ENCODE assay signal across 20 cellular contexts in the genomic region with DNA sequence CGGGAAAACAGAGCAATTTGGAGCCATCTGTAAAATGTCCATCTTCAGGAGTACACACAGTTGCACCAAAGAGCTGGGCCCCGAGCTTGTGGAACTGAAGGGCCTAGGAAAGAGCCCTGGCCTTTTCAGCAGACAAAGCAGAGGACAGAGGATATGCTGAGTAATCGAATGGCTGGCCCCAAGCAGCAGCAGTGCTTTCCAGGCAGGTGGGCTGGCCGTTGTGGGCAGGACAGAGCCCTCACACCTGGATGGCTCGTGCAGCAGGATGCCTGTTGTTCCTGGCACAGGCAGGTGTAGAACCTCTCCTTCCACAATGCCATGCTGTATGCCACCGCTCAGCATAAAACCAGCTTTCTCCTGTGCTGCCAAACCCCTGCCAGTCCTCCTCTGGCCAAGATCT. TPM values are rescaled to one million over a fixed set of nuclear protein-coding genes. Genes with fewer than 3 reads are reported as not detected.
DNase-seq lines count a peak whose midpoint lies in the region; ATAC-seq, FAIRE-seq and TF ChIP-seq lines count a peak whose summit lies in the region.
"Had no signal": no experiment of that assay in that cellular context is flagged by ENCODE, and none has a peak within 500 bp of the region (broad histone marks: within the 10 kb centered on the region; RNA-seq: fewer than 3 reads in every experiment).

No MANE protein-coding gene starts in this region.

- no peaks in the 10 kb centered on the region for H3K36me3 Mint-ChIP-seq in progenitor cell of endocrine pancreas (ENCODE audit: insufficient read depth)

- intact Hi-C loops in HepG2 (cut with micrococcal nuclease; ENCODE audit: unreplicated experiment) (no loop called here), right lobe of liver (cut with DNase I) (no loop called here)

- H3K4me3 Mint-ChIP-seq in progenitor cell of endocrine pancreas (ENCODE audit: low read depth), result no peak overlapping the region
- H3K4me3 Mint-ChIP-seq: CD4-positive, alpha-beta T cell; H9 had no signal

- H2AFZ ChIP-seq in HepG2 (ENCODE audit: low read length) (no peak overlapping the region), H1 (ENCODE audit: low read length) (peak overlapping the region; percentile 85; the same call in 1 of the 2 replicates)
- H2AFZ ChIP-seq: GM23248 had no signal

- H4K20me1 ChIP-seq in HepG2 (ENCODE audit: insufficient read depth, low read length) (no peaks in the 10 kb centered on the region), H1 (replicated peaks in 1 of 2; ENCODE audit: control insufficient read depth in 1 of 2, insufficient read depth in 2 of 2, low read length in 2 of 2) (no peaks in the 10 kb centered on the region)

- no peak for TF ChIP-seq RAD21 in HepG2 (CRISPR knock-in tag; IDR thresholded peaks at IDR 0.05)
- TF ChIP-seq RAD21 in H1 (IDR thresholded peaks at IDR 0.05 in 1 of 2, conservative IDR thresholded peaks at IDR 0.05 in 1 of 2; ENCODE audit: low read depth in 2 of 2, low read length in 2 of 2), result no peak

- WGBS in HepG2 (ENCODE audit: low lambda C conversion rate), result 100% methylated on average over 1 of the region's 6 CpGs
- WGBS in right lobe of liver (ENCODE audit: insufficient coverage, low coverage, low lambda C conversion rate, missing lambda C conversion rate), result 87% methylated on average over 3 of the region's 6 CpGs
- 77% methylated on average over 6 of the region's 6 CpGs; no CpG with 5 or more reads in 1 of the 2 experiments for WGBS in H1 (ENCODE audit: extremely low coverage in 1 of 2, insufficient coverage in 1 of 2, insufficient read length in 1 of 2, insufficient replicate concordance in 2 of 2, low coverage in 1 of 2, low lambda C conversion rate in 2 of 2, missing lambda C conversion rate in 1 of 2), 2 experiments

- no peak overlapping the region for H3K18ac ChIP-seq in H1 (ENCODE audit: extremely low read depth, low read length)

- no peak overlapping the region for H2AK5ac ChIP-seq in H1 (ENCODE audit: low read depth, low read length)

- H2BK5ac ChIP-seq in H1 (ENCODE audit: low read depth, low read length), result no peak overlapping the region

- H3K27ac ChIP-seq in HepG2 (ENCODE audit: extremely low read length, insufficient read depth, low read length), result no peak overlapping the region
- no peak overlapping the region for H3K27ac ChIP-seq in right lobe of liver
- no peak overlapping the region for H3K27ac ChIP-seq in H1 (ENCODE audit: low read depth, low read length)
- H3K27ac ChIP-seq: GM23248 had no signal

- H3K9ac ChIP-seq in HepG2 (ENCODE audit: insufficient read depth, low read depth, low read length) (no peak overlapping the region), H1 (replicated peaks in 1 of 4; ENCODE audit: extremely low read depth in 1 of 4, low read depth in 3 of 4, low read length in 3 of 4) (no peak overlapping the region)
- H3K9ac ChIP-seq: GM23248 had no signal

- H3K4me2 ChIP-seq in HepG2 (ENCODE audit: low read depth, low read length) (no peak overlapping the region), H1 (ENCODE audit: insufficient read depth in 1 of 2, low read depth in 2 of 2, low read length in 2 of 2) (no peak overlapping the region)

- CTCF ChIA-PET in HepG2 (lab: Yijun Ruan, JAX; ENCODE audit: low intra/inter-chr PET ratio, low total read pairs), result no interaction called here
- CTCF ChIA-PET in H1 (lab: Charles Lee; ENCODE audit: partially characterized antibody), result interaction anchor here (1.7 kb wide), 1 partner anchor 32 kb away, joined by 5 read pairs; no protein-coding TSS in a partner anchor

- H3K4ac ChIP-seq in H1 (replicated peaks; ENCODE audit: insufficient read length, low read depth, low read length), result no peak overlapping the region

- no peak overlapping the region for H2BK12ac ChIP-seq in H1 (ENCODE audit: low read depth, low read length)

- no peaks in the 10 kb centered on the region for H3K23me2 ChIP-seq in H1 (ENCODE audit: low read depth, low read length)

- no peak for FAIRE-seq in HepG2 (lab: Jason Lieb, UNC)
- FAIRE-seq in H1 (lab: Jason Lieb, UNC), result no peak
- FAIRE-seq: D721Med, G401.6, GM12891 had no signal

- in situ Hi-C loops in HepG2 (cut with HindIII; ENCODE audit: extremely low pct_ligation_motif_present, low pct_unique_long_range_greater_than_20kb), result no loop called here

- H3K4me3 ChIP-seq in HepG2 (replicated peaks in 1 of 3; ENCODE audit: insufficient read depth in 1 of 3, low read depth in 2 of 3, low read length in 3 of 3) (no peak overlapping the region), right lobe of liver (no peak overlapping the region), H1 (ENCODE audit: extremely low read depth in 1 of 4, insufficient read depth in 2 of 4, low read depth in 3 of 4, low read length in 4 of 4) (no peak overlapping the region)
- H3K4me3 ChIP-seq: GM23248 had no signal

- H2BK120ac ChIP-seq in H1 (replicated peaks; ENCODE audit: low read depth, low read length), result no peak overlapping the region

- no peak for ATAC-seq in HepG2
- ATAC-seq in right lobe of liver, result no peak
- ATAC-seq in HG03097 (IDR thresholded peaks at IDR 0.05; ENCODE audit: low FRiP score, unreplicated experiment), result no peak
- no peak for ATAC-seq in HG03095 (IDR thresholded peaks at IDR 0.05; ENCODE audit: unreplicated experiment)

- H3K27ac Mint-ChIP-seq in progenitor cell of endocrine pancreas, result peak overlapping the region; percentile 51
- H3K27ac Mint-ChIP-seq: CD4-positive, alpha-beta T cell had no signal

- no peak overlapping the region for H4K91ac ChIP-seq in H1 (replicated peaks; ENCODE audit: insufficient read length, low read length)

- TF ChIP-seq CTCF in HepG2 (CRISPR knock-in tag; IDR thresholded peaks at IDR 0.05), result no peak
- no peak for TF ChIP-seq CTCF in right lobe of liver (IDR thresholded peaks at IDR 0.05)
- TF ChIP-seq CTCF in H1 (IDR thresholded peaks at IDR 0.05; ENCODE audit: control extremely low read depth in 1 of 3, insufficient read depth in 1 of 3, low read depth in 1 of 3, low read length in 3 of 3), result no peak
- TF ChIP-seq CTCF in progenitor cell of endocrine pancreas (IDR thresholded peaks at IDR 0.05; ENCODE audit: unreplicated experiment), result no peak

- H3K14ac ChIP-seq in H1 (ENCODE audit: insufficient read length), result no peak overlapping the region

- H3K79me2 ChIP-seq in HepG2 (ENCODE audit: insufficient read depth, low read length) (no peaks in the 10 kb centered on the region), H1 (ENCODE audit: control insufficient read depth in 1 of 2, insufficient read depth in 2 of 2, low read length in 2 of 2) (no peaks in the 10 kb centered on the region)

- H2BK15ac ChIP-seq in H1 (ENCODE audit: low read length), result no peak overlapping the region

- H4K5ac ChIP-seq in H1 (ENCODE audit: insufficient read length, low read depth, low read length), result peak overlapping the region; percentile 25

- H3K36me3 ChIP-seq in HepG2 (replicated peaks in 1 of 2; ENCODE audit: control insufficient read depth in 1 of 2, insufficient read depth in 2 of 2, low read length in 2 of 2), result no peaks in the 10 kb centered on the region
- no peaks in the 10 kb centered on the region for H3K36me3 ChIP-seq in right lobe of liver
- no peaks in the 10 kb centered on the region for H3K36me3 ChIP-seq in H1 (ENCODE audit: control insufficient read depth in 2 of 4, insufficient read depth in 4 of 4, low read length in 3 of 4)

- POLR2A ChIA-PET in HepG2 (lab: Yijun Ruan, JAX), result interaction anchor here (0.8 to 1.7 kb wide), 3 partner anchors 9 to 139 kb away, joined by 3 to 5 read pairs (median 3); no protein-coding TSS in a partner anchor
- POLR2A ChIA-PET in H1 (lab: Charles Lee; ENCODE audit: partially characterized antibody), result no interaction called here

- no peak for TF ChIP-seq EP300 in HepG2 (IDR thresholded peaks at IDR 0.05; ENCODE audit: low read depth in 2 of 2, low read length in 2 of 2)
- no peak for TF ChIP-seq EP300 in HepG2 (CRISPR knock-in tag; IDR thresholded peaks at IDR 0.05; ENCODE audit: borderline replicate concordance)
- no peak for TF ChIP-seq EP300 in H1 (IDR thresholded peaks at IDR 0.05; ENCODE audit: borderline replicate concordance in 1 of 2, low read depth in 2 of 2, low read length in 2 of 2)

- peaks cover 4% of the 10 kb centered on the region for H3K27me3 Mint-ChIP-seq in progenitor cell of endocrine pancreas
- H3K27me3 Mint-ChIP-seq: CD4-positive, alpha-beta T cell had no signal

- H3K4me1 Mint-ChIP-seq in progenitor cell of endocrine pancreas (ENCODE audit: low read depth), result peaks cover 11% of the 10 kb centered on the region

- no peak overlapping the region for H2BK20ac ChIP-seq in H1 (ENCODE audit: low read length)

- no peak overlapping the region for H3K56ac ChIP-seq in H1 (replicated peaks; ENCODE audit: insufficient read length, low read depth, low read length)

- DNase-seq in HepG2 (ENCODE audit: low spot score) (no peak), right lobe of liver (no peak), NCI-H69 (lab: John Stamatoyannopoulos, UW) (peak; percentile 64), H1 (ENCODE audit: low read depth in 1 of 2, low spot score in 2 of 2) (no peak), progenitor cell of endocrine pancreas (ENCODE audit: low spot score, unreplicated experiment) (no peak)
- no peak for DNase-seq in NK-92 treated with Interleukin-12 subunit alpha and Interleukin-12 subunit beta, amount 100 ng/mL, for 24 hours (lab: John Stamatoyannopoulos, UW)
- DNase-seq: 8988T; ACHN; C1 segment of cervical spinal cord; CD4-positive, alpha-beta T cell; DMS153; DMS79 treated with DMSO at 0.1 percent for 48 hours; EL; GM23248; H9 had no signal

- no peak overlapping the region for H4K8ac ChIP-seq in H1 (ENCODE audit: extremely low read depth, insufficient read depth, low read length)

- BruUV-seq in HepG2 (replicated peaks; lab: Mats Ljungman, UMichigan), result no TSS peak

- H3K9me3 ChIP-seq in HepG2 (ENCODE audit: low read length), result no peaks in the 10 kb centered on the region
- no peaks in the 10 kb centered on the region for H3K9me3 ChIP-seq in right lobe of liver
- no peaks in the 10 kb centered on the region for H3K9me3 ChIP-seq in H1 (ENCODE audit: insufficient read depth in 2 of 2, low read depth in 1 of 2, low read length in 1 of 2)

- H3K9me3 Mint-ChIP-seq in progenitor cell of endocrine pancreas (ENCODE audit: low read depth), result no peaks in the 10 kb centered on the region
- H3K9me3 Mint-ChIP-seq: CD4-positive, alpha-beta T cell; H9 had no signal

- no peak overlapping the region for H3K23ac ChIP-seq in H1 (ENCODE audit: insufficient read length)

- TF ChIP-seq POLR2A in HepG2 (IDR thresholded peaks at IDR 0.05; ENCODE audit: insufficient read depth in 1 of 2, low read depth in 2 of 2, low read length in 2 of 2), result no peak
- no peak for TF ChIP-seq POLR2A in right lobe of liver (IDR thresholded peaks at IDR 0.05)
- TF ChIP-seq POLR2A in H1 (IDR thresholded peaks at IDR 0.05; ENCODE audit: control extremely low read depth in 1 of 2, low read depth in 2 of 2, low read length in 2 of 2), result no peak

- no peaks in the 10 kb centered on the region for H3K79me1 ChIP-seq in H1 (ENCODE audit: low read depth, low read length)

- H3K27me3 ChIP-seq in HepG2 (ENCODE audit: control insufficient read depth in 1 of 2, insufficient read depth in 2 of 2, low read length in 2 of 2) (no peaks in the 10 kb centered on the region), right lobe of liver (no peaks in the 10 kb centered on the region), H1 (replicated peaks in 1 of 4; ENCODE audit: control insufficient read depth in 3 of 4, extremely low read depth in 1 of 4, insufficient read depth in 3 of 4, low read length in 3 of 4) (no peaks in the 10 kb centered on the region; a peak in 1 of 7 replicates)

- peaks cover 22% of the 10 kb centered on the region for H3K4me1 ChIP-seq in HepG2 (ENCODE audit: insufficient read depth, low read length)
- H3K4me1 ChIP-seq in right lobe of liver, result peaks cover 0 to 22% (median 11%) of the 10 kb centered on the region in 4 donors
- H3K4me1 ChIP-seq in H1 (replicated peaks in 1 of 4; ENCODE audit: control insufficient read depth in 3 of 4, insufficient read depth in 4 of 4, low read length in 3 of 4), result 0 out of 7 replicates have a peak, but pooled peaks cover 0 to 2% (median 0%) of the 10 kb centered on the region in 4 experiments

RNA-seq across cellular contexts. Expression of a gene that starts 32.5 kb away (rescaled TPM):
- total RNA-seq in HepG2 (2016; rRNA removed; fragmentation: Illumina TruSeq; extraction: Trizol), result 51.3 and 55.7 TPM in 2 replicates
- total RNA-seq in HepG2 (2016; cell fraction: cytosol; rRNA removed; fragmentation: Illumina TruSeq; extraction: Trizol; ENCODE audit: low read depth), result 14.9 and 19.1 TPM in 2 replicates
- 45.5 and 52.6 TPM in 2 replicates for total RNA-seq in HepG2 (2016; cell fraction: insoluble cytoplasmic fraction; rRNA removed; fragmentation: Illumina TruSeq; extraction: Trizol)
- 16.6 and 16.8 TPM in 2 replicates for total RNA-seq in HepG2 (2016; cell fraction: membrane; rRNA removed; fragmentation: Illumina TruSeq; extraction: Trizol)
- total RNA-seq in HepG2 (2016; cell fraction: nucleus; rRNA removed; fragmentation: Illumina TruSeq; extraction: Trizol), result 72.4 and 83.0 TPM in 2 replicates
- polyA plus RNA-seq in HepG2 (2011; rRNA removed), result 52.9 and 55.1 TPM in 2 replicates
- polyA plus RNA-seq in HepG2 (2011; cell fraction: cytosol; rRNA removed), result 28.4 and 33.2 TPM in 2 replicates
- polyA plus RNA-seq in HepG2 (2011; cell fraction: nucleus; rRNA removed), result 76.4 and 98.4 TPM in 2 replicates
- polyA plus RNA-seq in HepG2 (2012), result 48.6 and 60.6 TPM in 2 replicates
- polyA plus RNA-seq in HepG2 (2016; cell fraction: cytosol; fragmentation: Illumina TruSeq; extraction: Trizol; ENCODE audit: low read depth), result 1.6 and 1.9 TPM in 2 replicates
- polyA plus RNA-seq in HepG2 (2016; cell fraction: insoluble cytoplasmic fraction; fragmentation: Illumina TruSeq; extraction: Trizol; ENCODE audit: low read depth), result 32.3 and 39.6 TPM in 2 replicates
- 3.7 and 4.3 TPM in 2 replicates for polyA plus RNA-seq in HepG2 (2016; cell fraction: membrane; fragmentation: Illumina TruSeq; extraction: Trizol; ENCODE audit: low read depth)
- polyA plus RNA-seq in HepG2 (2016; cell fraction: nucleus; fragmentation: Illumina TruSeq; extraction: Trizol; ENCODE audit: insufficient read depth, low read depth), result 56.5 and 64.9 TPM in 2 replicates
- 29.7 and 302 TPM in 2 replicates for polyA minus RNA-seq in HepG2 (2011; rRNA and poly(A)+ RNA removed; ENCODE audit: low replicate concordance)
- 53.8 and 56.5 TPM in 2 replicates for polyA minus RNA-seq in HepG2 (2011; cell fraction: cytosol; rRNA and poly(A)+ RNA removed)
- 139 and 170 TPM in 2 replicates for polyA minus RNA-seq in HepG2 (2011; cell fraction: nucleus; rRNA and poly(A)+ RNA removed)
- 10 to 100 TPM; 51.2 to 95.0 (median 58.4) TPM for total RNA-seq in right lobe of liver
- total RNA-seq in H1 (2021; fragmentation: NEBNext Ultra II Directional; extraction: Animal tissue kit (Norgen Biotek cat#: 25700)), result 24.2 TPM in 2 replicates
- polyA plus RNA-seq in H1 (2011; rRNA removed), result 11.9 and 14.7 TPM in 2 replicates
- 11.5 TPM for polyA plus RNA-seq in H1 (2011; cell fraction: cytosol; rRNA removed)
- polyA plus RNA-seq in H1 (2011; cell fraction: nucleus; rRNA removed), result 24.3 TPM
- 12.6 to 15.2 TPM (median 13.6 TPM) in 4 replicates for polyA plus RNA-seq in H1 (2012, experiment 1 of 2)
- 7.5 TPM for polyA plus RNA-seq in H1 (2012, experiment 2 of 2)
- 6.6 TPM for polyA plus RNA-seq in H1 (2013, experiment 1 of 2)
- polyA plus RNA-seq in H1 (2013, experiment 2 of 2), result 6.0 TPM
- polyA minus RNA-seq in H1 (2011; rRNA and poly(A)+ RNA removed), result 54.4 and 72.3 TPM in 2 replicates
- 17.2 TPM for polyA minus RNA-seq in H1 (2011; cell fraction: cytosol; rRNA and poly(A)+ RNA removed)
- polyA minus RNA-seq in H1 (2011; cell fraction: nucleus; rRNA and poly(A)+ RNA removed), result 43.9 TPM
- total RNA-seq in progenitor cell of endocrine pancreas, result 117 and 120 TPM in 2 replicates
